8 cellular contexts compared by ENCODE assay signal in genomic region chr4:4289575-4289929, GRCh38. TPM values are rescaled to one million over a fixed set of nuclear protein-coding genes. Genes with fewer than 3 reads are reported as not detected.
DNase-seq lines count a peak whose midpoint lies in the region; ATAC-seq lines count a peak whose summit lies in the region.

No MANE protein-coding gene starts in this region.

- POLR2A ChIA-PET in activated CD4-positive, alpha-beta memory T cell treated with anti-CD3 and anti-CD28 coated beads for 36 hours (lab: Charles Lee), result interaction anchor here (1.8 kb wide), 1 partner anchor 41 kb away, joined by 6 read pairs; the partner anchor contains the start of gene TMEM128

- DNase-seq in SIG-M5 treated with dmso at 0.1 percent for 504 hours (lab: John Stamatoyannopoulos, UW; ENCODE audit: unreplicated experiment), result peak; percentile 37
- no peak for DNase-seq in SIG-M5 (lab: John Stamatoyannopoulos, UW)
- no peak for DNase-seq in activated CD4-positive, alpha-beta memory T cell treated with anti-CD3 and anti-CD28 coated beads for 36 hours
- DNase-seq in NCI-H146 treated with DMSO at 0.1 percent for 48 hours (lab: John Stamatoyannopoulos, UW; ENCODE audit: unreplicated experiment), result no peak
- DNase-seq in NCI-H2171 (lab: John Stamatoyannopoulos, UW), result no peak

- H3K4me1 Mint-ChIP-seq in activated CD4-positive, alpha-beta memory T cell treated with anti-CD3 and anti-CD28 coated beads for 36 hours (ENCODE audit: low read depth), result peaks cover 48% of the 10 kb centered on the region
- H3K4me1 Mint-ChIP-seq in stimulated activated naive CD8-positive, alpha-beta T cell treated with anti-CD3 and anti-CD28 coated beads, Interleukin-15, Interleukin-2, amounts not matched to agents 100 ng/mL and 50 ng/mL, for 24 hours (ENCODE audit: low read depth), result peaks cover 44% of the 10 kb centered on the region

- H3K4me3 Mint-ChIP-seq in activated CD4-positive, alpha-beta memory T cell treated with anti-CD3 and anti-CD28 coated beads for 36 hours, result peak overlapping the region; percentile 95
- H3K4me3 Mint-ChIP-seq in stimulated activated naive CD8-positive, alpha-beta T cell treated with anti-CD3 and anti-CD28 coated beads, Interleukin-15, Interleukin-2, amounts not matched to agents 100 ng/mL and 50 ng/mL, for 24 hours, result peak overlapping the region; percentile 93

- peaks cover 7% of the 10 kb centered on the region for H3K4me1 ChIP-seq in iPS-15b (ENCODE audit: control insufficient read depth, insufficient read depth, low read length)

- H3K9ac ChIP-seq in iPS-15b (ENCODE audit: low read depth, low read length), result peak overlapping the region; percentile 71

- ATAC-seq in HG02938 (IDR thresholded peaks at IDR 0.05; ENCODE audit: unreplicated experiment), result peak; percentile 12

- H3K4me3 ChIP-seq in iPS-15b (ENCODE audit: low read depth, low read length), result peak overlapping the region; percentile 88

- CTCF ChIA-PET in activated CD4-positive, alpha-beta memory T cell treated with anti-CD3 and anti-CD28 coated beads for 36 hours (lab: Charles Lee), result interaction anchor here (0.7 to 1.3 kb wide), 3 partner anchors 14 to 29 kb away, joined by 3 to 4 read pairs (median 3); no protein-coding TSS in a partner anchor

- H3K9me3 Mint-ChIP-seq in activated CD4-positive, alpha-beta memory T cell treated with anti-CD3 and anti-CD28 coated beads for 36 hours, result no peaks in the 10 kb centered on the region
- no peaks in the 10 kb centered on the region for H3K9me3 Mint-ChIP-seq in stimulated activated naive CD8-positive, alpha-beta T cell treated with anti-CD3 and anti-CD28 coated beads, Interleukin-15, Interleukin-2, amounts not matched to agents 100 ng/mL and 50 ng/mL, for 24 hours

- H3K9me3 ChIP-seq in iPS-15b (ENCODE audit: control insufficient read depth, insufficient read depth, low read length), result no peaks in the 10 kb centered on the region

- intact Hi-C loops in activated CD4-positive, alpha-beta memory T cell treated with anti-CD3 and anti-CD28 coated beads for 36 hours (cut with micrococcal nuclease), result no loop called here

- H3K36me3 ChIP-seq in iPS-15b (ENCODE audit: control insufficient read depth, insufficient read depth, low read length), result peaks cover 15% of the 10 kb centered on the region

- H3K27me3 ChIP-seq in iPS-15b (ENCODE audit: control insufficient read depth, insufficient read depth, low read length), result no peaks in the 10 kb centered on the region

- H3K27ac Mint-ChIP-seq in activated CD4-positive, alpha-beta memory T cell treated with anti-CD3 and anti-CD28 coated beads for 36 hours, result peak overlapping the region; percentile 60
- H3K27ac Mint-ChIP-seq in stimulated activated naive CD8-positive, alpha-beta T cell treated with anti-CD3 and anti-CD28 coated beads, Interleukin-15, Interleukin-2, amounts not matched to agents 100 ng/mL and 50 ng/mL, for 24 hours, result peak overlapping the region; percentile 87

- H3K27me3 Mint-ChIP-seq in activated CD4-positive, alpha-beta memory T cell treated with anti-CD3 and anti-CD28 coated beads for 36 hours, result no peaks in the 10 kb centered on the region
- no peaks in the 10 kb centered on the region for H3K27me3 Mint-ChIP-seq in stimulated activated naive CD8-positive, alpha-beta T cell treated with anti-CD3 and anti-CD28 coated beads, Interleukin-15, Interleukin-2, amounts not matched to agents 100 ng/mL and 50 ng/mL, for 24 hours

- H3K36me3 Mint-ChIP-seq in activated CD4-positive, alpha-beta memory T cell treated with anti-CD3 and anti-CD28 coated beads for 36 hours, result peaks cover 22% of the 10 kb centered on the region
- H3K36me3 Mint-ChIP-seq in stimulated activated naive CD8-positive, alpha-beta T cell treated with anti-CD3 and anti-CD28 coated beads, Interleukin-15, Interleukin-2, amounts not matched to agents 100 ng/mL and 50 ng/mL, for 24 hours (ENCODE audit: low read depth), result peaks cover 41% of the 10 kb centered on the region

RNA-seq across cellular contexts. Expression of gene LYAR, which starts 0.4 kb away (rescaled TPM):
- total RNA-seq in activated CD4-positive, alpha-beta memory T cell treated with anti-CD3 and anti-CD28 coated beads for 36 hours, result 10 to 100 TPM; 49.7 to 54.0 TPM

RNA-seq across cellular contexts. Expression of gene ZBTB49, which starts 0.5 kb away (rescaled TPM):
- 1 to 10 TPM; 4.3 to 4.6 TPM for total RNA-seq in activated CD4-positive, alpha-beta memory T cell treated with anti-CD3 and anti-CD28 coated beads for 36 hours

RNA-seq across cellular contexts. Expression of gene TMEM128, which starts 41.5 kb away (rescaled TPM):
- 10 to 100 TPM; 22.0 to 25.3 TPM for total RNA-seq in activated CD4-positive, alpha-beta memory T cell treated with anti-CD3 and anti-CD28 coated beads for 36 hours
